ENCODE assay signal across 1 cellular context in genomic region chr11:58578136-58578634, GRCh38.
TF ChIP-seq lines count a peak whose summit lies in the region.

No MANE protein-coding gene starts in this region.

TF ChIP-seq in K562, 482 proteins besides CTCF, POLR2A, EP300 and RAD21 (continued from another document and continues in another):
- no peak for TF ChIP-seq NFE2L1 (tag; IDR thresholded peaks at IDR 0.05; ENCODE audit: borderline replicate concordance, low read depth)
- no peak for TF ChIP-seq ZNF316 (IDR thresholded peaks at IDR 0.05)
- TF ChIP-seq ZBTB40 (IDR thresholded peaks at IDR 0.05): peak; percentile 96
- no peak for TF ChIP-seq ZBTB40 (CRISPR knock-in tag; IDR thresholded peaks at IDR 0.05)
- no peak for TF ChIP-seq KLF6 (CRISPR knock-in tag; IDR thresholded peaks at IDR 0.05; ENCODE audit: borderline replicate concordance)
- TF ChIP-seq ZC3H11A (IDR thresholded peaks at IDR 0.05; ENCODE audit: low read depth, low read length): no peak
- no peak for TF ChIP-seq NR0B1 (IDR thresholded peaks at IDR 0.05; ENCODE audit: partially characterized antibody)
- no peak for TF ChIP-seq IRF9 (tag; IDR thresholded peaks at IDR 0.05)
- TF ChIP-seq IFI16 (CRISPR knock-in tag; IDR thresholded peaks at IDR 0.05): no peak
- no peak for TF ChIP-seq HMGXB4 (CRISPR knock-in tag; IDR thresholded peaks at IDR 0.05)
- TF ChIP-seq CBX3 (IDR thresholded peaks at IDR 0.05; ENCODE audit: borderline replicate concordance in 1 of 2, low read length in 2 of 2): no peak
- peak; percentile 88 for TF ChIP-seq CXXC5 (CRISPR knock-in tag; IDR thresholded peaks at IDR 0.05)
- TF ChIP-seq KLF10 (CRISPR knock-in tag; IDR thresholded peaks at IDR 0.05): no peak
- no peak; a peak in 2 of 4 replicates for TF ChIP-seq ZNF639 (CRISPR knock-in tag; conservative IDR thresholded peaks at IDR 0.05 in 1 of 2, IDR thresholded peaks at IDR 0.05 in 1 of 2)
- no peak for TF ChIP-seq E2F3 (CRISPR knock-in tag; IDR thresholded peaks at IDR 0.05)
- TF ChIP-seq USF2 (CRISPR knock-in tag; IDR thresholded peaks at IDR 0.05): no peak
- TF ChIP-seq SIX5 (IDR thresholded peaks at IDR 0.05; ENCODE audit: borderline replicate concordance in 1 of 2, insufficient read depth in 1 of 2, low read depth in 1 of 2, low read length in 2 of 2): peak; percentile 71 to 83; a peak in 3 of 4 replicates
- peak; percentile 32 for TF ChIP-seq PML (IDR thresholded peaks at IDR 0.05; ENCODE audit: low read length)
- TF ChIP-seq ZNF445 (CRISPR knock-in tag; IDR thresholded peaks at IDR 0.05; ENCODE audit: low read depth): no peak
- no peak for TF ChIP-seq ARID2 (IDR thresholded peaks at IDR 0.05)
- TF ChIP-seq ZNF830 (CRISPR knock-in tag; IDR thresholded peaks at IDR 0.05): no peak
- TF ChIP-seq JUN (IDR thresholded peaks at IDR 0.05; ENCODE audit: borderline replicate concordance, low read depth, low read length): no peak
- no peak for TF ChIP-seq JUN (CRISPR knock-in tag; IDR thresholded peaks at IDR 0.05; ENCODE audit: borderline replicate concordance)
- TF ChIP-seq ZNF584 (CRISPR knock-in tag; IDR thresholded peaks at IDR 0.05; ENCODE audit: low read depth): no peak
- no peak for TF ChIP-seq TAF7 (tag; IDR thresholded peaks at IDR 0.05)
- no peak for TF ChIP-seq ZBTB33 (CRISPR knock-in tag; IDR thresholded peaks at IDR 0.05)
- no peak for TF ChIP-seq HMG20B (CRISPR knock-in tag; IDR thresholded peaks at IDR 0.05)
- no peak for TF ChIP-seq SMARCB1 (IDR thresholded peaks at IDR 0.05; ENCODE audit: insufficient read length, low read depth)
- no peak for TF ChIP-seq CHD2 (IDR thresholded peaks at IDR 0.05; ENCODE audit: low read depth, low read length)
- no peak for TF ChIP-seq PURB (CRISPR knock-in tag; IDR thresholded peaks at IDR 0.05; ENCODE audit: low read depth)
- no peak for TF ChIP-seq MLLT1 (IDR thresholded peaks at IDR 0.05)
- TF ChIP-seq HMGN3 (IDR thresholded peaks at IDR 0.05; ENCODE audit: borderline replicate concordance, extremely low read depth, insufficient read length, low read depth, low read length): no peak
- peak; percentile 65; the same call in 1 of the 2 replicates for TF ChIP-seq GMEB1 (CRISPR knock-in tag; IDR thresholded peaks at IDR 0.05)
- no peak for TF ChIP-seq ZNF512 (tag; IDR thresholded peaks at IDR 0.05)
- no peak for TF ChIP-seq SAFB2 (IDR thresholded peaks at IDR 0.05; ENCODE audit: borderline replicate concordance, low read depth, low read length, severe bottlenecking)
- TF ChIP-seq NONO (IDR thresholded peaks at IDR 0.05; ENCODE audit: low read depth in 2 of 2, low read length in 1 of 2): no peak
- no peak for TF ChIP-seq ZNF707 (CRISPR knock-in tag; conservative IDR thresholded peaks at IDR 0.05)
- no peak for TF ChIP-seq POLR2AphosphoS2 (IDR thresholded peaks at IDR 0.05; ENCODE audit: low read length)
- no peak for TF ChIP-seq ARID1B (IDR thresholded peaks at IDR 0.05)
